Comparison of ENCODE assay signal across 1 cellular context in genomic region chr1:53166912-53167311, GRCh38.
TF ChIP-seq lines count a peak whose summit lies in the region.

No MANE protein-coding gene starts in this region.

TF ChIP-seq in IMR-90, 13 proteins besides CTCF, POLR2A, EP300 and RAD21 (continued from another document):
- TF ChIP-seq, protein P1, sequence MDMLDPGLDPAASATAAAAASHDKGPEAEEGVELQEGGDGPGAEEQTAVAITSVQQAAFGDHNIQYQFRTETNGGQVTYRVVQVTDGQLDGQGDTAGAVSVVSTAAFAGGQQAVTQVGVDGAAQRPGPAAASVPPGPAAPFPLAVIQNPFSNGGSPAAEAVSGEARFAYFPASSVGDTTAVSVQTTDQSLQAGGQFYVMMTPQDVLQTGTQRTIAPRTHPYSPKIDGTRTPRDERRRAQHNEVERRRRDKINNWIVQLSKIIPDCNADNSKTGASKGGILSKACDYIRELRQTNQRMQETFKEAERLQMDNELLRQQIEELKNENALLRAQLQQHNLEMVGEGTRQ (IDR thresholded peaks at IDR 0.05; ENCODE audit: low read depth, low read length), result no peak
- TF ChIP-seq RFX5 (IDR thresholded peaks at IDR 0.05; ENCODE audit: low read depth, low read length), result no peak
- no peak for TF ChIP-seq BHLHE40 (IDR thresholded peaks at IDR 0.05; ENCODE audit: low read depth, low read length)
- no peak for TF ChIP-seq SMC3 (IDR thresholded peaks at IDR 0.05; ENCODE audit: low read depth, low read length)
- TF ChIP-seq MXI1 (IDR thresholded peaks at IDR 0.05; ENCODE audit: borderline replicate concordance, low read depth, low read length), result no peak
- TF ChIP-seq, protein P2, sequence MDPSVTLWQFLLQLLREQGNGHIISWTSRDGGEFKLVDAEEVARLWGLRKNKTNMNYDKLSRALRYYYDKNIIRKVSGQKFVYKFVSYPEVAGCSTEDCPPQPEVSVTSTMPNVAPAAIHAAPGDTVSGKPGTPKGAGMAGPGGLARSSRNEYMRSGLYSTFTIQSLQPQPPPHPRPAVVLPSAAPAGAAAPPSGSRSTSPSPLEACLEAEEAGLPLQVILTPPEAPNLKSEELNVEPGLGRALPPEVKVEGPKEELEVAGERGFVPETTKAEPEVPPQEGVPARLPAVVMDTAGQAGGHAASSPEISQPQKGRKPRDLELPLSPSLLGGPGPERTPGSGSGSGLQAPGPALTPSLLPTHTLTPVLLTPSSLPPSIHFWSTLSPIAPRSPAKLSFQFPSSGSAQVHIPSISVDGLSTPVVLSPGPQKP (IDR thresholded peaks at IDR 0.05; ENCODE audit: borderline replicate concordance, low read depth, low read length), result no peak
- TF ChIP-seq CEBPB (IDR thresholded peaks at IDR 0.05; ENCODE audit: low read depth, low read length), result no peak
- no peak for TF ChIP-seq NFE2L2 (IDR thresholded peaks at IDR 0.05; ENCODE audit: low read depth, low read length)
- no peak for TF ChIP-seq MAFK (IDR thresholded peaks at IDR 0.05; ENCODE audit: low read depth, low read length)
- no peak for TF ChIP-seq MAZ (IDR thresholded peaks at IDR 0.05; ENCODE audit: borderline replicate concordance, low read depth, low read length)
- TF ChIP-seq FOS (IDR thresholded peaks at IDR 0.05; ENCODE audit: low read depth, low read length), result no peak
